In the genomic region with DNA sequence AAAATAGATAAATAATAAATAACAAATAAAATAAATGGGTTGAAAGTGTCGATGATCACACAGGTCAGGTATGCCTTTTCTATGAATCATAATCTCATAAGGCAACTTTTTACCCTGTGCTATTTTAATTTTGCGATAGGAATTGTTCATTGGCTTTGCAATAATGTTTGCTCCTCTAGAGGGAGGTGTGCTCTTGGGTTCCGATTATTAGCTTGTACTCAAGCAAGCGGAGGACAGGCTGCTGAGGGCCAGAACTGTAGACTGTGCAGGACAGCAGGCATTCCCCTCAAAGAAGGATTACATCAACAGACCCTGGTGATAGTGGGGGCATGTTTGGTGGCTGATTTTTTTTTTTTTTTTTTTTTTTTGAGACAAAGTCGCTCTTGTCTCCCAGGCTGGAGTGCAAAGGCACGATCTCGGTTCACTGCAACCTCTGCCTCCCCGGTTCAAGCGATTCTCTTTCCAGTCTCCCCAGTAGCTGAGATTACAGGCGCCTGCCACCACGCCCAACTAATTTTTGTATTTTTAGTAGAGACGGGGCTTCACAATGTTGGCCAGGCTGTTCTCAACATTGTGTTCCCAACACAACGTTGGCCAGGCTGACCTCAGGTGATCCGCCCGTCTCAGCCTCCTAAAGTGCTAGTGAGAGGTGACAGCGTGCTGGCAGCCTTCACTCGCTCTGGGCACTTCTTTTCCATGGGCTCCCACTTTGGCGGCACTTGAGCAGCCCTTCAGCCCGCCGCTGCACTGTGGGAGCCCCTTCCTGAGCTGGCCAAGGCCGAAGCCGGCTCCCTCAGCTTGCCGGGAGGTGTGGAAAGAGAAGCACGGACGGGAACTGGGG, we compare ENCODE assay signal across 11 cellular contexts. TPM values are rescaled to one million over a fixed set of nuclear protein-coding genes. Genes with fewer than 3 reads are reported as not detected.
DNase-seq lines count a peak whose midpoint lies in the region; ATAC-seq and TF ChIP-seq lines count a peak whose summit lies in the region.
"Had no signal": no experiment of that assay in that cellular context is flagged by ENCODE, and none has a peak within 500 bp of the region (broad histone marks: within the 10 kb centered on the region; RNA-seq: fewer than 3 reads in every experiment).

No MANE protein-coding gene starts in this region.

- no peaks in the 10 kb centered on the region for H3K27me3 ChIP-seq in PC-3 (ENCODE audit: low read length)
- H3K27me3 ChIP-seq in cardiac muscle cell = no peaks in the 10 kb centered on the region

- H3K4me2 ChIP-seq in PC-3 (ENCODE audit: low read length) = no peak overlapping the region

- intact Hi-C loops in PC-3 (cut with micrococcal nuclease) = loop anchor here (1.0 to 5.0 kb wide), 3 partner anchors 116 to 190 kb away; partner anchors contain the start of gene DSP

- H3K27ac ChIP-seq in PC-3 (ENCODE audit: low read length) (no peak overlapping the region), cardiac muscle cell (peak overlapping the region; percentile 57)
- H3K27ac ChIP-seq: skin epidermis had no signal

- H3K4me3 ChIP-seq in PC-3 (ENCODE audit: low read length) (no peak overlapping the region), cardiac muscle cell (no peak overlapping the region)
- H3K4me3 ChIP-seq: skin epidermis had no signal

- no peaks in the 10 kb centered on the region for H3K36me3 ChIP-seq in PC-3 (ENCODE audit: low read depth, low read length)
- H3K36me3 ChIP-seq in cardiac muscle cell = no peaks in the 10 kb centered on the region

- no peaks in the 10 kb centered on the region for H3K27me3 Mint-ChIP-seq in T-helper 2 cell treated with Interferon-gamma antibody and Interleukin-4, amounts not matched to agents 5 μg/mL and 100 μg/mL, for 36 hours (ENCODE audit: low read depth)
- H3K27me3 Mint-ChIP-seq in activated CD4-positive, alpha-beta memory T cell treated with anti-CD3 and anti-CD28 coated beads, Interleukin-2, amount 10 ng/mL, durations not matched to agents 7 days and 5 days = no peaks in the 10 kb centered on the region
- H3K27me3 Mint-ChIP-seq: activated B cell treated with CpG ODN at 0.5 μM for 24 hours, B cell had no signal

- peak; percentile 95 for ATAC-seq in PC-3

- POLR2A ChIA-PET in PC-3 (lab: Charles Lee; ENCODE audit: unreplicated experiment) = no interaction called here
- POLR2A ChIA-PET in activated CD4-positive, alpha-beta memory T cell treated with anti-CD3 and anti-CD28 coated beads, Interleukin-2, amount 10 ng/mL, durations not matched to agents 7 days and 5 days (lab: Charles Lee) = no interaction called here

- no peaks in the 10 kb centered on the region for H3K9me3 Mint-ChIP-seq in T-helper 2 cell treated with Interferon-gamma antibody and Interleukin-4, amounts not matched to agents 5 μg/mL and 100 μg/mL, for 36 hours
- no peaks in the 10 kb centered on the region for H3K9me3 Mint-ChIP-seq in activated CD4-positive, alpha-beta memory T cell treated with anti-CD3 and anti-CD28 coated beads, Interleukin-2, amount 10 ng/mL, durations not matched to agents 7 days and 5 days
- H3K9me3 Mint-ChIP-seq: activated B cell treated with CpG ODN at 0.5 μM for 24 hours had no signal

- no peak overlapping the region for H3K27ac Mint-ChIP-seq in T-helper 2 cell treated with Interferon-gamma antibody and Interleukin-4, amounts not matched to agents 5 μg/mL and 100 μg/mL, for 36 hours
- no peak overlapping the region for H3K27ac Mint-ChIP-seq in activated CD4-positive, alpha-beta memory T cell treated with anti-CD3 and anti-CD28 coated beads, Interleukin-2, amount 10 ng/mL, durations not matched to agents 7 days and 5 days
- H3K27ac Mint-ChIP-seq: activated B cell treated with CpG ODN at 0.5 μM for 24 hours, B cell had no signal

- DNase-seq in NCI-H1092 treated with DMSO at 0.1 percent for 48 hours (lab: John Stamatoyannopoulos, UW) (peak; percentile 2), NCI-H1092 (lab: John Stamatoyannopoulos, UW) (no peak), PC-3 (peak; percentile 77), cardiac muscle cell (ENCODE audit: low read depth in 1 of 2, low spot score in 1 of 2) (peak; percentile 62 to 72), superior temporal gyrus (ENCODE audit: extremely low spot score) (peak; percentile 17), amniotic stem cell (lab: John Stamatoyannopoulos, UW) (no peak)
- DNase-seq in T-helper 2 cell treated with Interferon-gamma antibody and Interleukin-4, amounts not matched to agents 5 μg/mL and 100 μg/mL, for 36 hours (ENCODE audit: low spot score) = no peak
- DNase-seq in activated CD4-positive, alpha-beta memory T cell treated with anti-CD3 and anti-CD28 coated beads, Interleukin-2, amount 10 ng/mL, durations not matched to agents 7 days and 5 days = no peak
- DNase-seq: activated B cell treated with CpG ODN at 0.5 μM for 24 hours had no signal

- no peaks in the 10 kb centered on the region for H3K9me2 ChIP-seq in PC-3 (replicated peaks; ENCODE audit: low read length)

- no peaks in the 10 kb centered on the region for H3K79me2 ChIP-seq in PC-3 (ENCODE audit: low read length)

- no peaks in the 10 kb centered on the region for H3K4me1 Mint-ChIP-seq in T-helper 2 cell treated with Interferon-gamma antibody and Interleukin-4, amounts not matched to agents 5 μg/mL and 100 μg/mL, for 36 hours (ENCODE audit: low read depth)
- no peaks in the 10 kb centered on the region for H3K4me1 Mint-ChIP-seq in activated CD4-positive, alpha-beta memory T cell treated with anti-CD3 and anti-CD28 coated beads, Interleukin-2, amount 10 ng/mL, durations not matched to agents 7 days and 5 days
- H3K4me1 Mint-ChIP-seq: activated B cell treated with CpG ODN at 0.5 μM for 24 hours, B cell had no signal

- no peak overlapping the region for H3K4me3 Mint-ChIP-seq in T-helper 2 cell treated with Interferon-gamma antibody and Interleukin-4, amounts not matched to agents 5 μg/mL and 100 μg/mL, for 36 hours
- H3K4me3 Mint-ChIP-seq in activated CD4-positive, alpha-beta memory T cell treated with anti-CD3 and anti-CD28 coated beads, Interleukin-2, amount 10 ng/mL, durations not matched to agents 7 days and 5 days = no peak overlapping the region
- H3K4me3 Mint-ChIP-seq: activated B cell treated with CpG ODN at 0.5 μM for 24 hours, B cell had no signal

- no TSS peak for BruUV-seq in PC-3 (replicated peaks; lab: Mats Ljungman, UMichigan)

- H3K4me1 ChIP-seq in PC-3 (ENCODE audit: insufficient read depth, low read length) (no peaks in the 10 kb centered on the region), cardiac muscle cell (ENCODE audit: low read depth) (no peaks in the 10 kb centered on the region)

- CTCF ChIA-PET in PC-3 (lab: Charles Lee) = interaction anchor here (0.5 to 1.8 kb wide), 3 partner anchors 10 to 175 kb away, joined by 3 to 6 read pairs (median 4); no protein-coding TSS in a partner anchor
- CTCF ChIA-PET in activated CD4-positive, alpha-beta memory T cell treated with anti-CD3 and anti-CD28 coated beads, Interleukin-2, amount 10 ng/mL, durations not matched to agents 7 days and 5 days (lab: Charles Lee) = interaction anchor here (0.6 to 1.1 kb wide), 4 partner anchors 24 to 943 kb away, joined by 3 to 6 read pairs (median 3); no protein-coding TSS in a partner anchor

- H3K36me3 Mint-ChIP-seq in T-helper 2 cell treated with Interferon-gamma antibody and Interleukin-4, amounts not matched to agents 5 μg/mL and 100 μg/mL, for 36 hours (ENCODE audit: low read depth) = peaks cover 4% of the 10 kb centered on the region
- peaks cover 3% of the 10 kb centered on the region for H3K36me3 Mint-ChIP-seq in activated CD4-positive, alpha-beta memory T cell treated with anti-CD3 and anti-CD28 coated beads, Interleukin-2, amount 10 ng/mL, durations not matched to agents 7 days and 5 days (ENCODE audit: low read depth)

- no peaks in the 10 kb centered on the region for H3F3A ChIP-seq in PC-3 (ENCODE audit: low read length, unreplicated experiment)

- TF ChIP-seq CTCF in PC-3 (conservative IDR thresholded peaks at IDR 0.05; ENCODE audit: low read depth, low read length) (peak; percentile 72), cardiac muscle cell (IDR thresholded peaks at IDR 0.05; ENCODE audit: low read depth, low read length) (peak; percentile 59)

- no peaks in the 10 kb centered on the region for H4K20me1 ChIP-seq in PC-3 (ENCODE audit: low read length)

- no peak overlapping the region for H2AFZ ChIP-seq in PC-3 (ENCODE audit: low read length)

- H3K9me3 ChIP-seq in PC-3 (ENCODE audit: low read length) = no peaks in the 10 kb centered on the region
- no peaks in the 10 kb centered on the region for H3K9me3 ChIP-seq in cardiac muscle cell (ENCODE audit: low read depth)

- H3K9ac ChIP-seq in PC-3 (ENCODE audit: low read length) = no peak overlapping the region

RNA-seq across cellular contexts. Expression of gene RIOK1, which starts 35.6 kb away (rescaled TPM):
- total RNA-seq in PC-3 (2014; rRNA removed) (29.8 and 39.9 TPM in 2 replicates), cardiac muscle cell (10.3 and 16.8 TPM in 2 replicates)
- polyA plus RNA-seq in cardiac muscle cell = 13.4 and 26.7 TPM in 2 replicates
- 10 to 100 TPM; 23.4 to 27.0 TPM for total RNA-seq in activated CD4-positive, alpha-beta memory T cell treated with anti-CD3 and anti-CD28 coated beads, Interleukin-2, amount 10 ng/mL, durations not matched to agents 7 days and 5 days

RNA-seq across cellular contexts. Expression of gene CAGE1, which starts 35.6 kb away (rescaled TPM):
- total RNA-seq in PC-3 (2014; rRNA removed) (0.29 TPM in 1 of 2 replicates, not detected in the other), cardiac muscle cell (0.09 TPM in 1 of 2 replicates, not detected in the other)
- 0.26 and 0.66 TPM in 2 replicates for polyA plus RNA-seq in cardiac muscle cell
- total RNA-seq in activated CD4-positive, alpha-beta memory T cell treated with anti-CD3 and anti-CD28 coated beads, Interleukin-2, amount 10 ng/mL, durations not matched to agents 7 days and 5 days = under 1 TPM in 1 of 2 experiments, not detected in 1; 0.08 TPM

Comparison
In these comparisons a context has a peak if more than half of its experiments do, and no peak if none do; other contexts are left out.
1. DNase-seq: peak in NCI-H1092 treated with DMSO at 0.1 percent for 48 hours (single experiment), PC-3 (single experiment), cardiac muscle cell (2 of 2) and superior temporal gyrus (single experiment); none in NCI-H1092 (single experiment), amniotic stem cell (single experiment), T-helper 2 cell treated with Interferon-gamma antibody and Interleukin-4, amounts not matched to agents 5 μg/mL and 100 μg/mL, for 36 hours (single experiment) and activated CD4-positive, alpha-beta memory T cell treated with anti-CD3 and anti-CD28 coated beads, Interleukin-2, amount 10 ng/mL, durations not matched to agents 7 days and 5 days (single experiment).